In the genomic region with DNA sequence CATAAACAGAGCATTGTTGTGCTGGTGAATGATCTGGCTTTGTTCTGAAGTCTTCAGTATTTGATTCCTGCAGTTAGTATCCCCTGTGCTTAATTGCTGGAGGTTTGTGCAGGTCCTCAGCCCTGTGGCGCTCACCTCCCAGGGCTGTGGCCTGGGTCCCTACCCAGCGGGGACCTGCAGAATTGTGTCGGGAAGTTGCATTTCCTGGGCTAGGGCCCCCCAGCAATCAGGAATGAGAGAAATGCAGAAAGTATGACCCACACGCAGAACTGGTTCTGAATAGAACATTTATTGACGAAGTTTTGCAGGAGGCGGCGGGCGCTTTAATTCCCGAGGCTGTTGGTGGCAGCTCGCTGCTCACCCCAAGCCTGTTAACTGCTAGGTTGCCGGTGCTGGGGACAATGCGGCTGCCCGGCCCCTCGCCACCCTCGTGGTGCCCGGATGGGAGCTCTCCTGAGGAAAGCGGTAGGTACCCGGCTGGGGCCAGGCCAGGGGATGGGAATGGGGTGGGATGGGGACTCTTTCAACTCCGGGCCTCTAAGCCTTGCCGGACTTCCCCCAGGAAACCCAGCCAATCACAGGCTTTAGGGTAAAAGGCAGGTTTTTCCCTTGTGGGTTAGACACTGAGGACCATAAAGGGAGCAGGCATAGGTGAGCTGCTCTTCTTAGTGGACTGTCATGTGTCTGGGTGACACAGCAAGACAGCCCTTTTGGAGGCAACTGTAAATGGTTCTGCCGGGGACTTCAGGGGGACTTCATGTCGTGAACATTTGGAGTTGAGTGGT, we compare ENCODE assay signal across 11 cellular contexts. TPM values are rescaled to one million over a fixed set of nuclear protein-coding genes. Genes with fewer than 3 reads are reported as not detected.
DNase-seq lines count a peak whose midpoint lies in the region; ATAC-seq and TF ChIP-seq lines count a peak whose summit lies in the region.
"Had no signal": no experiment of that assay in that cellular context is flagged by ENCODE, and none has a peak within 500 bp of the region (broad histone marks: within the 10 kb centered on the region; RNA-seq: fewer than 3 reads in every experiment).

No MANE protein-coding gene starts in this region.

- H3K9me3 Mint-ChIP-seq in naive thymus-derived CD8-positive, alpha-beta T cell, result peaks cover 9 to 29% (median 23%) of the 10 kb centered on the region in 9 donors

- POLR2A ChIA-PET in naive thymus-derived CD8-positive, alpha-beta T cell (lab: Charles Lee), result no interaction called here

- no peak overlapping the region for H3K4me3 ChIP-seq in body of pancreas
- peak overlapping the region; percentile 25; the same call in 1 of the 2 replicates for H3K4me3 ChIP-seq in iPS-18c (ENCODE audit: insufficient read depth, low read depth, low read length)
- peak overlapping the region; percentile 12 to 19 for H3K4me3 ChIP-seq in prostate gland

- no peaks in the 10 kb centered on the region for H3K9me3 ChIP-seq in body of pancreas
- no peaks in the 10 kb centered on the region for H3K9me3 ChIP-seq in iPS-18c (ENCODE audit: control insufficient read depth, insufficient read depth, low read length)
- H3K9me3 ChIP-seq in prostate gland, result no peaks in the 10 kb centered on the region

- peak; percentile 57 for ATAC-seq in body of pancreas
- no peak for ATAC-seq in naive thymus-derived CD8-positive, alpha-beta T cell
- no peak for ATAC-seq in GM18520 (IDR thresholded peaks at IDR 0.05; ENCODE audit: unreplicated experiment)
- ATAC-seq in GM21717 (IDR thresholded peaks at IDR 0.05; ENCODE audit: unreplicated experiment), result no peak
- ATAC-seq: activated CD4-positive, CD25-positive, alpha-beta regulatory T cell treated with anti-CD3 and anti-CD28 coated beads, Interleukin-2, amount 50 U/mL, for 24 hours had no signal

- peaks cover 75% of the 10 kb centered on the region for H3K4me1 ChIP-seq in body of pancreas
- H3K4me1 ChIP-seq in prostate gland (replicated peaks), result peaks cover 16% of the 10 kb centered on the region

- H3K4me3 Mint-ChIP-seq in naive thymus-derived CD8-positive, alpha-beta T cell, result no peak overlapping the region

- TF ChIP-seq CTCF in body of pancreas (IDR thresholded peaks at IDR 0.05) (no peak), prostate gland (IDR thresholded peaks at IDR 0.05) (no peak)

- peaks cover 0 to 22% (median 8%) of the 10 kb centered on the region in 3 donors for H3K36me3 Mint-ChIP-seq in naive thymus-derived CD8-positive, alpha-beta T cell

- H3K4me1 Mint-ChIP-seq in naive thymus-derived CD8-positive, alpha-beta T cell, result peaks cover 0 to 75% (median 9%) of the 10 kb centered on the region in 4 donors

- H3K27me3 ChIP-seq in body of pancreas, result no peaks in the 10 kb centered on the region
- no peaks in the 10 kb centered on the region for H3K27me3 ChIP-seq in prostate gland (replicated peaks; ENCODE audit: insufficient read depth)

- H3K27me3 Mint-ChIP-seq in naive thymus-derived CD8-positive, alpha-beta T cell, result peaks cover 0 to 13% (median 10%) of the 10 kb centered on the region in 5 donors

- TF ChIP-seq POLR2A in body of pancreas (IDR thresholded peaks at IDR 0.05), result peak; percentile 27 to 69 (median 61)
- no peak for TF ChIP-seq POLR2A in prostate gland (IDR thresholded peaks at IDR 0.05)

- H3K36me3 ChIP-seq in body of pancreas (replicated peaks in 1 of 2; ENCODE audit: insufficient read depth in 1 of 2, low read depth in 2 of 2), result no peaks in the 10 kb centered on the region
- H3K36me3 ChIP-seq in prostate gland, result no peaks in the 10 kb centered on the region

- peak overlapping the region in 1 of 10 donors; percentile 56 for H3K27ac Mint-ChIP-seq in naive thymus-derived CD8-positive, alpha-beta T cell

- WGBS in body of pancreas, 2 donors, result 13 to 23% methylated on average over 4 to 22 of the region's 22 CpGs
- WGBS in prostate gland, result 7% methylated on average over 22 of the region's 22 CpGs

- DNase-seq in COLO829 (ENCODE audit: low spot score), result peak; percentile 60
- peak; percentile 68 to 73 (median 69) for DNase-seq in body of pancreas
- no peak for DNase-seq in prostate gland (ENCODE audit: low spot score)
- no peak for DNase-seq in naive thymus-derived CD8-positive, alpha-beta T cell
- DNase-seq in NCI-H2171 (lab: John Stamatoyannopoulos, UW), result no peak
- DNase-seq: HCEC 1CT, NCI-H1436 had no signal

- H3K27ac ChIP-seq in body of pancreas (peak overlapping the region; percentile 90 to 93 (median 93)), prostate gland (peak overlapping the region; percentile 55 to 61)

- intact Hi-C loops in body of pancreas (cut with DNase I), result no loop called here
- intact Hi-C loops in prostate gland (cut with DNase I), result no loop called here

RNA-seq across cellular contexts. Expression of gene PLEKHG3, which starts 11.6 kb away (rescaled TPM):
- 10 to 100 TPM; 34.5 to 40.2 TPM for total RNA-seq in body of pancreas
- total RNA-seq in prostate gland, result 10 to 100 TPM; 57.8 to 69.7 TPM
- total RNA-seq in naive thymus-derived CD8-positive, alpha-beta T cell, result 1 to 10 TPM in 1 of 2 experiments, under 1 TPM in 1; 0.55 to 1.4 TPM
- 10 to 100 TPM in 1 of 3 donors, 1 to 10 TPM in 2; 1.2 to 12.2 (median 1.6) TPM for polyA plus RNA-seq in naive thymus-derived CD8-positive, alpha-beta T cell

Comparison
In these comparisons a context has a peak if more than half of its experiments do, and no peak if none do; other contexts are left out.
1. DNase-seq: peak in COLO829 (single experiment) and body of pancreas (4 of 4); none in prostate gland (single experiment), naive thymus-derived CD8-positive, alpha-beta T cell (0 of 10) and NCI-H2171 (single experiment).
2. H3K4me3 ChIP-seq: peak in iPS-18c (single experiment) and prostate gland (2 of 2); none in body of pancreas (0 of 2).
3. RNA of gene PLEKHG3, which starts 11.6 kb away (total RNA-seq): 57.8 to 69.7 TPM in prostate gland and 34.5 to 40.2 TPM in body of pancreas; 0.55 to 1.4 TPM in naive thymus-derived CD8-positive, alpha-beta T cell; every median in the first group is over 10 times any median in the second.